ENCODE assay signal across 27 cellular contexts in the genomic region with DNA sequence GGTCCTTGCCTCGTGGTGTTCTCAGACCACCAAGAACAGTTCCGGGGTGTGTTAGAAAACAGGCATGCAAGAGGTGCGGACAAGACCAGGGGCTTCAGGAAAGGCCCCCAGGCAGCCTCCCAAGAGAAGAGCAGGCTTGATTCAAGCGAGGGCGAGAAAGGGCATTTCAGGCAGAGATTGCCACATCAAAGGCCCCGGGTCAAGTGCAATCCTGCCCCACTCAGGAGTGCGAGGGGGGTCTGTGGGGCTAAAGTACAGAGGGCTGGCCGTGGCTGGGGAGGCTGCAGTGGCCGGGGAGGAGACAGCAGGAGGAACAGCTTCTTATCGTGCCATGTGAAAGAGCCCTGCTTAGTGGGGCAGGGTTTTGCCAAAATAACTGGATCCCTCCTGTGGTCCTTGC. TPM values are rescaled to one million over a fixed set of nuclear protein-coding genes. Genes with fewer than 3 reads are reported as not detected.
"Had no signal": no experiment of that assay in that cellular context is flagged by ENCODE, and none has a peak within 500 bp of the region (broad histone marks: within the 10 kb centered on the region; RNA-seq: fewer than 3 reads in every experiment).

No MANE protein-coding gene starts in this region.

- H3K4me1 Mint-ChIP-seq: activated T-helper 17 cell treated with anti-CD3 and anti-CD28 coated beads, Interleukin-2, amount 50 U/mL, for 72 hours had no signal

- H3K4me2 ChIP-seq: SK-N-SH had no signal

- ATAC-seq: activated T-helper 17 cell treated with anti-CD3 and anti-CD28 coated beads, Interleukin-2, amount 50 U/mL, for 72 hours had no signal

- H3K27ac ChIP-seq: adrenal gland, Peyer's patch, RWPE1, SJCRH30, VCaP had no signal

- H3K4me3 Mint-ChIP-seq: activated CD4-positive, alpha-beta memory T cell treated with anti-CD3 and anti-CD28 coated beads, Interleukin-2, amount 10 ng/mL, durations not matched to agents 7 days and 5 days; activated naive CD4-positive, alpha-beta T cell treated with anti-CD3 and anti-CD28 coated beads for 36 hours; activated naive CD8-positive, alpha-beta T cell; activated T-helper 17 cell treated with anti-CD3 and anti-CD28 coated beads, Interleukin-2, amount 50 U/mL, for 72 hours had no signal

- H3K36me3 ChIP-seq: adrenal gland, Peyer's patch, SJCRH30 had no signal

- H3K27me3 ChIP-seq: Peyer's patch, SJCRH30 had no signal

- H3K9ac ChIP-seq: SK-N-SH had no signal

- H3K27ac Mint-ChIP-seq: activated CD4-positive, alpha-beta memory T cell treated with anti-CD3 and anti-CD28 coated beads, Interleukin-2, amount 10 ng/mL, durations not matched to agents 7 days and 5 days; activated naive CD4-positive, alpha-beta T cell treated with anti-CD3 and anti-CD28 coated beads for 36 hours; activated naive CD8-positive, alpha-beta T cell; activated T-helper 17 cell treated with anti-CD3 and anti-CD28 coated beads, Interleukin-2, amount 50 U/mL, for 72 hours had no signal

- H3K9me3 Mint-ChIP-seq: activated CD4-positive, alpha-beta memory T cell treated with anti-CD3 and anti-CD28 coated beads, Interleukin-2, amount 10 ng/mL, durations not matched to agents 7 days and 5 days; activated T-helper 17 cell treated with anti-CD3 and anti-CD28 coated beads, Interleukin-2, amount 50 U/mL, for 72 hours had no signal

- H3K9me3 ChIP-seq: adrenal gland, Peyer's patch, SJCRH30, SK-N-SH had no signal

- H3K36me3 Mint-ChIP-seq: activated naive CD8-positive, alpha-beta T cell had no signal

- DNase-seq: activated CD4-positive, alpha-beta memory T cell treated with anti-CD3 and anti-CD28 coated beads, Interleukin-2, amount 10 ng/mL, durations not matched to agents 7 days and 5 days; activated CD4-positive, alpha-beta T cell treated with anti-CD3 and anti-CD28 coated beads, Interleukin-2, amount 50 U/mL, for 1 hour; activated CD4-positive, CD25-positive, alpha-beta regulatory T cell; activated gamma-delta T cell; activated naive CD4-positive, alpha-beta T cell treated with anti-CD3 and anti-CD28 coated beads for 36 hours; activated T-cell treated with anti-CD3 and anti-CD28 coated beads for 4 hours; activated T-cell treated with anti-CD3 and anti-CD28 coated beads, Interleukin-2, amount 50 U/mL, for 48 hours; adrenal gland; anterior cingulate cortex; MM.1S; NCI-H1105; NCI-H1436; NCI-H1694 treated with DMSO at 0.1 percent for 48 hours; NCI-H2029 treated with DMSO at 0.1 percent for 48 hours; NCI-H446; Peyer's patch; Right ventricle myocardium superior; SJCRH30; SK-N-SH; T-helper 1 cell had no signal

- H3K4me3 ChIP-seq: adrenal gland, Peyer's patch, SJCRH30 had no signal

RNA-seq across cellular contexts. Expression of gene BDKRB2, which starts 2.7 kb away (rescaled TPM):
- total RNA-seq: activated CD4-positive, alpha-beta memory T cell treated with anti-CD3 and anti-CD28 coated beads, Interleukin-2, amount 10 ng/mL, durations not matched to agents 7 days and 5 days; activated CD8-positive, alpha-beta memory T cell treated with anti-CD3 and anti-CD28 coated beads for 36 hours; activated T-helper 17 cell treated with anti-CD3 and anti-CD28 coated beads, Interleukin-2, amount 50 U/mL, for 72 hours; SJCRH30; T-helper 2 cell treated with Interferon-gamma antibody and Interleukin-4, amounts not matched to agents 100 ng/mL and 5 ng/mL, for 36 hours had no signal

RNA-seq across cellular contexts. Expression of gene BDKRB1, which starts 54.0 kb away (rescaled TPM):
- total RNA-seq: activated CD4-positive, alpha-beta memory T cell treated with anti-CD3 and anti-CD28 coated beads, Interleukin-2, amount 10 ng/mL, durations not matched to agents 7 days and 5 days; activated CD8-positive, alpha-beta memory T cell treated with anti-CD3 and anti-CD28 coated beads for 36 hours; activated naive CD4-positive, alpha-beta T cell treated with anti-CD3 and anti-CD28 coated beads for 36 hours; activated T-helper 17 cell treated with anti-CD3 and anti-CD28 coated beads, Interleukin-2, amount 50 U/mL, for 72 hours; cardiac septum; Right ventricle myocardium superior; T-helper 2 cell treated with Interferon-gamma antibody and Interleukin-4, amounts not matched to agents 100 ng/mL and 5 ng/mL, for 36 hours had no signal
